9 cellular contexts compared by ENCODE assay signal in genomic region chr1:55381983-55382382, GRCh38.
"Had no signal": no experiment of that assay in that cellular context is flagged by ENCODE, and none has a peak within 500 bp of the region (broad histone marks: within the 10 kb centered on the region; RNA-seq: fewer than 3 reads in every experiment).

No MANE protein-coding gene starts in this region.

- H3K4me3 Mint-ChIP-seq: GM23338, H9, HFFc6 had no signal

- H3K27ac Mint-ChIP-seq: GM23338, H9, HFFc6 had no signal

- H2AFZ ChIP-seq: GM23338 had no signal

- FAIRE-seq: H1, H54, HTR-8/SVneo had no signal

- H3K4me3 ChIP-seq: GM23338 had no signal

- H3K9me3 Mint-ChIP-seq: GM23338, H9, HFFc6 had no signal

- ATAC-seq: GM23338 had no signal

- DNase-seq: H9, HCEC 1CT, HFFc6, KBM-7 had no signal

- H3K27ac ChIP-seq: HL-60 had no signal

- H3K4me1 Mint-ChIP-seq: GM23338, H9 had no signal

- H3K4me2 ChIP-seq: GM23338 had no signal
